ENCODE assay signal across 19 cellular contexts in genomic region chr10:96608815-96609214, GRCh38. TPM values are rescaled to one million over a fixed set of nuclear protein-coding genes. Genes with fewer than 3 reads are reported as not detected.
A peak's percentile ranks its signal among the peaks of the same experiment; 100 is the strongest.
DNase-seq lines count a peak whose midpoint lies in the region; ATAC-seq and TF ChIP-seq lines count a peak whose summit lies in the region.
"Had no signal": no experiment of that assay in that cellular context is flagged by ENCODE, and none has a peak within 500 bp of the region (broad histone marks: within the 10 kb centered on the region; RNA-seq: fewer than 3 reads in every experiment).

No MANE protein-coding gene starts in this region.

- H3K9ac ChIP-seq in colonic mucosa (ENCODE audit: low read depth in 2 of 2, low read length in 2 of 2) = peak overlapping the region in 1 of 2 donors; percentile 30

- no peaks in the 10 kb centered on the region for H3K36me3 ChIP-seq in colonic mucosa

- intact Hi-C loops in colonic mucosa (cut with DNase I) = no loop called here

- peak overlapping the region; percentile 28 for H3K27ac ChIP-seq in colonic mucosa
- H3K27ac ChIP-seq: 22Rv1 had no signal

- no peak overlapping the region for H3K4me3 Mint-ChIP-seq in neural crest cell
- H3K4me3 Mint-ChIP-seq: B cell had no signal

- no peak overlapping the region for H3K4me3 ChIP-seq in colonic mucosa

- no peaks in the 10 kb centered on the region for H3K9me3 ChIP-seq in colonic mucosa

- peaks cover 22% of the 10 kb centered on the region for H3K4me1 ChIP-seq in colonic mucosa

- POLR2A ChIA-PET in GM10248 (lab: Yijun Ruan, JAX) = no interaction called here

- peak; percentile 48 for DNase-seq in NCI-H1092 treated with DMSO at 0.1 percent for 48 hours (lab: John Stamatoyannopoulos, UW)
- no peak for DNase-seq in NCI-H1092 (lab: John Stamatoyannopoulos, UW)
- DNase-seq in colonic mucosa = no peak
- DNase-seq in neural crest cell (ENCODE audit: low read depth, low spot score) = no peak
- no peak for DNase-seq in OCI-M1 (lab: John Stamatoyannopoulos, UW)
- DNase-seq in GM10248 (ENCODE audit: extremely low spot score) = no peak
- DNase-seq: GOT3, HCEC 1CT, KBM-7, MV-4-11, NCI-H2029, NCI-H2171, NCI-H345, NCI-H510A treated with DMSO at 0.1 percent for 48 hours, PC-3 had no signal

- H3K27me3 ChIP-seq in colonic mucosa = no peaks in the 10 kb centered on the region

- peaks cover 4% of the 10 kb centered on the region for H3K27me3 Mint-ChIP-seq in neural crest cell (ENCODE audit: low read depth)
- H3K27me3 Mint-ChIP-seq: B cell had no signal

- TF ChIP-seq CTCF in colonic mucosa (IDR thresholded peaks at IDR 0.05) (no peak), neural crest cell (conservative IDR thresholded peaks at IDR 0.05) (no peak), GM10248 (IDR thresholded peaks at IDR 0.05; ENCODE audit: control extremely low read depth, extremely low read depth, low read depth, missing control alignments) (no peak)

- H3K9me3 Mint-ChIP-seq in neural crest cell = no peaks in the 10 kb centered on the region

- CTCF ChIA-PET in GM10248 (lab: Yijun Ruan, JAX) = interaction anchor here (1.2 to 1.9 kb wide), 5 partner anchors 13 to 233 kb away, joined by 3 to 6 read pairs (median 4); no protein-coding TSS in a partner anchor

- peaks cover 20% of the 10 kb centered on the region for H3K4me1 Mint-ChIP-seq in neural crest cell
- H3K4me1 Mint-ChIP-seq: B cell had no signal

- ATAC-seq in GM21786 (IDR thresholded peaks at IDR 0.05; ENCODE audit: unreplicated experiment) = no peak
- ATAC-seq: PC-3, SK-N-SH treated with all-trans-retinoic acid at 6 μM for 48 hours had no signal

- H3K27ac Mint-ChIP-seq in neural crest cell (ENCODE audit: unreplicated experiment) = peak overlapping the region; percentile 23

- no peaks in the 10 kb centered on the region for H3K36me3 Mint-ChIP-seq in neural crest cell (ENCODE audit: low read depth)

RNA-seq across cellular contexts. Expression of gene TM9SF3, which starts 22.0 kb away (rescaled TPM):
- 100 to 1,000 TPM; 285 to 392 TPM for total RNA-seq in colonic mucosa
- 106 and 110 TPM in 2 replicates for total RNA-seq in neural crest cell
